10 cellular contexts compared by ENCODE assay signal in the genomic region with DNA sequence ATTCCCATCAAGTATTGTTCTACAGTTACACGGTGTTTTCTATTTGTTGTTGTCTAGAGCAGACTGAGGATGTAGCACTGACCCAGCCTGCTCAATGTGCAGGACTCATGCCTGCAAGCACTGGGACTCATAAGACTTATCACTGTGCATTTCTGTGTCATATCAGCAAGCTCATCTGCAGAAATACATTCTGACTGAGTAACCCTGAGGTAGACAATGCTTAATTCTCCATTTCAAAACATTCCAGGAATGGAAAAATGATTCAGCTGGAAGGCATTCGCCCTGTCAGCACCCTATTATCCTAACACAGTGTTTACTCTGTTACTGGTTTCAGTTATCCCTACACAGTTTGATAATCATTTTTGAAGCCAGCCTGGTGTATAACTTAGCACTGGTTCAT.
A peak's percentile ranks its signal among the peaks of the same experiment; 100 is the strongest.
DNase-seq lines count a peak whose midpoint lies in the region; ATAC-seq and TF ChIP-seq lines count a peak whose summit lies in the region.
"Had no signal": no experiment of that assay in that cellular context is flagged by ENCODE, and none has a peak within 500 bp of the region (broad histone marks: within the 10 kb centered on the region; RNA-seq: fewer than 3 reads in every experiment).

No MANE protein-coding gene starts in this region.

- H3K4me3 ChIP-seq in AG09309 (ENCODE audit: control insufficient read depth, low read depth, low read length): no peak overlapping the region
- no peak overlapping the region for H3K4me3 ChIP-seq in astrocyte of the cerebellum (ENCODE audit: low read depth, low read length)

- in situ Hi-C loops in astrocyte of the cerebellum (cut with HindIII; ENCODE audit: low sequenced_read_pairs): no loop called here

- DNase-seq in AG09309 (ENCODE audit: low read depth): peak; percentile 63
- peak; percentile 3 for DNase-seq in HuH-7 (ENCODE audit: low spot score)
- peak; percentile 72 for DNase-seq in astrocyte of the cerebellum (ENCODE audit: low read depth)
- DNase-seq in kidney glomerular epithelial cell (lab: John Stamatoyannopoulos, UW): peak; percentile 95
- no peak for DNase-seq in activated CD8-positive, alpha-beta memory T cell treated with anti-CD3 and anti-CD28 coated beads, Interleukin-2, amount 50 U/mL, for 48 hours
- DNase-seq in NK-92 (lab: John Stamatoyannopoulos, UW; ENCODE audit: unreplicated experiment): no peak
- DNase-seq in T-helper 2 cell: no peak
- DNase-seq: activated naive CD8-positive, alpha-beta T cell treated with anti-CD3 and anti-CD28 coated beads, Interleukin-2, amount 50 U/mL, for 24 hours; WERI-Rb-1 had no signal

- ATAC-seq in GM19463 (IDR thresholded peaks at IDR 0.05; ENCODE audit: unreplicated experiment): no peak
- ATAC-seq: activated naive CD8-positive, alpha-beta T cell treated with anti-CD3 and anti-CD28 coated beads, Interleukin-2, amount 50 U/mL, for 24 hours had no signal

- TF ChIP-seq CTCF in AG09309 (IDR thresholded peaks at IDR 0.05; ENCODE audit: control insufficient read depth, insufficient read depth, low read depth, low read length, missing control alignments): no peak
- TF ChIP-seq CTCF in astrocyte of the cerebellum (IDR thresholded peaks at IDR 0.05; ENCODE audit: low read depth, low read length, missing control alignments): no peak

Comparison
In these comparisons a context has a peak if more than half of its experiments do, and no peak if none do; other contexts are left out.
1. DNase-seq: peak in AG09309 (single experiment), HuH-7 (single experiment), astrocyte of the cerebellum (single experiment) and kidney glomerular epithelial cell (single experiment); none in activated CD8-positive, alpha-beta memory T cell treated with anti-CD3 and anti-CD28 coated beads, Interleukin-2, amount 50 U/mL, for 48 hours (single experiment), NK-92 (single experiment) and T-helper 2 cell (0 of 5).